ENCODE assay signal across 23 cellular contexts in the genomic region with DNA sequence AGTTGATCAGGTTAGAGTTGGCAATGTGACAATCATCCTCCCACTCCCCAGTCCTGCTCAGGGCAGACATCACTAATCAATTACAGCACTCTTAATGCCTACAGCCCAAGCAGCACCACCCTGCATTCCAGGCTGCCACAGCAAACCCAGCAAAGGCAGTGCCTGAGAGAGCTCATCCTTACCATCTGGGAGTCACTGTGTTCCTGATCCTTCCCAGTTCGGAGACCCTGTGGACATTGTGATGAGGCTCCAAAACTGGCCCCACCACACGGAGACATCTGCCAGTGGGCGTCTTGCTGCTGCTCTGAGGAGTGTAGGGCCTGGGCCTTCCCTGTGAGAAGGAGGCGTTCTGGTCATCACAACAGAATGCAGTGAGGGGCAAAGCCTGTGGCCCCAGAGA.
DNase-seq lines count a peak whose midpoint lies in the region; ATAC-seq and TF ChIP-seq lines count a peak whose summit lies in the region.
"Had no signal": no experiment of that assay in that cellular context is flagged by ENCODE, and none has a peak within 500 bp of the region (broad histone marks: within the 10 kb centered on the region; RNA-seq: fewer than 3 reads in every experiment).

No MANE protein-coding gene starts in this region.

- DNase-seq in activated CD8-positive, alpha-beta memory T cell treated with anti-CD3 and anti-CD28 coated beads, Interleukin-2, amount 50 U/mL, for 48 hours, result peak; percentile 30
- DNase-seq in activated CD8-positive, alpha-beta memory T cell treated with anti-CD3 and anti-CD28 coated beads, Interleukin-2, amount 50 U/mL, for 4 hours, result no peak
- DNase-seq in lung (ENCODE audit: low spot score) (peak; percentile 15), sciatic nerve (ENCODE audit: low spot score) (peak; percentile 19), NCI-H748 treated with DMSO at 0.1 percent for 48 hours (lab: John Stamatoyannopoulos, UW) (no peak), NCI-H2081 (lab: John Stamatoyannopoulos, UW) (no peak)
- DNase-seq: 8988T; ACHN; AML-193; BE2C; CD4-positive, alpha-beta T cell; CD8-positive, alpha-beta memory T cell; DMS 273 treated with DMSO at 0.1 percent for 48 hours; DMS79; EL; GDM1; H9; HFFc6 had no signal

- intact Hi-C loops in sciatic nerve (cut with DNase I), result no loop called here

- ATAC-seq in lung (ENCODE audit: insufficient read depth, low FRiP score) (no peak), sciatic nerve (no peak)
- ATAC-seq: GM12878, GM23338, HCT116 had no signal

- no peaks in the 10 kb centered on the region for H3K36me3 ChIP-seq in lung (ENCODE audit: control insufficient read depth in 2 of 2, insufficient read depth in 2 of 2, low read length in 2 of 2)
- H3K36me3 ChIP-seq: BE2C; BLaER1 treated with 17β-estradiol and CSF1 and Interleukin-3, amounts not matched to agents 10 nM and 100 nM had no signal

- no peaks in the 10 kb centered on the region for H3K27me3 ChIP-seq in lung (ENCODE audit: control insufficient read depth, insufficient read depth)
- H3K27me3 ChIP-seq: BE2C; BLaER1 treated with 17β-estradiol and CSF1 and Interleukin-3, amounts not matched to agents 10 nM and 100 nM had no signal

- H3K27ac ChIP-seq in lung (ENCODE audit: low read depth in 1 of 2, low read length in 1 of 2), result no peak overlapping the region
- H3K27ac ChIP-seq: A549; BLaER1 treated with 17β-estradiol and CSF1 and Interleukin-3, amounts not matched to agents 10 nM and 100 nM had no signal

- WGBS in lung, 2 donors, result 87 to 91% methylated on average over 4 of the region's 4 CpGs

- peaks cover 0 to 7% of the 10 kb centered on the region in 2 donors for H3K9me3 ChIP-seq in lung (ENCODE audit: control insufficient read depth in 2 of 2, insufficient read depth in 1 of 2, low read length in 1 of 2)
- H3K9me3 ChIP-seq: A549, BE2C had no signal

- H3K4me3 ChIP-seq in lung, result no peak overlapping the region
- H3K4me3 ChIP-seq: A549; BLaER1 treated with 17β-estradiol and CSF1 and Interleukin-3, amounts not matched to agents 10 nM and 100 nM; GM12878; GM23338 had no signal

- H3K4me1 ChIP-seq in lung (ENCODE audit: control insufficient read depth in 2 of 2, insufficient read depth in 2 of 2, low read length in 2 of 2), result no peaks in the 10 kb centered on the region
- H3K4me1 ChIP-seq: A549, BE2C had no signal

- TF ChIP-seq CTCF in lung (IDR thresholded peaks at IDR 0.05; ENCODE audit: control extremely low read depth, extremely low read depth), result no peak

Comparison
In these comparisons a context has a peak if more than half of its experiments do, and no peak if none do; other contexts are left out.
1. DNase-seq: peak in activated CD8-positive, alpha-beta memory T cell treated with anti-CD3 and anti-CD28 coated beads, Interleukin-2, amount 50 U/mL, for 48 hours (single experiment), lung (single experiment) and sciatic nerve (single experiment); none in activated CD8-positive, alpha-beta memory T cell treated with anti-CD3 and anti-CD28 coated beads, Interleukin-2, amount 50 U/mL, for 4 hours (single experiment), NCI-H748 treated with DMSO at 0.1 percent for 48 hours (single experiment) and NCI-H2081 (0 of 2).